9 cellular contexts compared by ENCODE assay signal in the genomic region with DNA sequence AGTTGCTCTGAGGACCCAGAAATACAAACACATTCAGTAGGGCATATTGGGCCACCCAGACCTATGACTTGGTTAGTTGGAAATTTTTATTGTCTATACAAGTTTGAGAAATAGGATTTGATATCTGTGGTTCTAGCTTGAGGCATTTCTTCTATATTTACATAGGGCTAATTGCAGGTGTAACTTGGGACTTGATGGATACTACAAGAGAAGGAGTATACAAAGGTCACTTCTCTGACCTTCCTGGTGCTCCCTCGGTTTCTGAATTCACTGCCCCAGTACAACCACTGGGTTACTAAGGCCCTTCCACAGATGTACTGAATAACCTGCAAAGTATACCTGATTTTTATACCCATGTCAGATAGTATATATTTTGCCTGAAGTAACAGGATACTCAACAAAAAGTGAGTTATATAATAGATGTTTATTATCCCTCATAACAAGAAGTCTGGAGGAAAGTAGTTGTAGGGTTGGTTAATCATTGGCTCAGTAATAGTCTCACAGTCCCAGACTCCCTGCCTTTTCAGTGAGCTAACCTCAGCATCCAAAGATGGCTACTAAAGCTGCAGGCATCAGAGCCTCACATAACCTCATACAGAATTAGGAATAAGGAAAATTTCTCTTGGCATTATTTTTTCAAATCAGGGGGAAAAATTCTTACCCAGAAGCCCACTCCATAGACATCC. TPM values are rescaled to one million over a fixed set of nuclear protein-coding genes. Genes with fewer than 3 reads are reported as not detected.
"Had no signal": no experiment of that assay in that cellular context is flagged by ENCODE, and none has a peak within 500 bp of the region (broad histone marks: within the 10 kb centered on the region; RNA-seq: fewer than 3 reads in every experiment).

No MANE protein-coding gene starts in this region.

- H3K36me3 Mint-ChIP-seq: IgD-negative memory B cell had no signal

- DNase-seq: GM23248, GOT3, H7, HFFc6, KBM-7 had no signal

- H3K4me3 ChIP-seq: GM23248, HAP-1 had no signal

- H3K27ac Mint-ChIP-seq: HFFc6, IgD-negative memory B cell had no signal

- H3K9me3 ChIP-seq: HAP-1 had no signal

- H3K4me3 Mint-ChIP-seq: HFFc6, IgD-negative memory B cell had no signal

- H3K36me3 ChIP-seq: HAP-1 had no signal

- ATAC-seq: HCT116, HepG2 had no signal

- H3K4me1 ChIP-seq: HAP-1 had no signal

RNA-seq across cellular contexts. Expression of gene PGR, which starts 8.8 kb away (rescaled TPM):
- total RNA-seq: GM23248, HepG2, HFFc6 had no signal
